Comparison of ENCODE assay signal across 17 cellular contexts in the genomic region with DNA sequence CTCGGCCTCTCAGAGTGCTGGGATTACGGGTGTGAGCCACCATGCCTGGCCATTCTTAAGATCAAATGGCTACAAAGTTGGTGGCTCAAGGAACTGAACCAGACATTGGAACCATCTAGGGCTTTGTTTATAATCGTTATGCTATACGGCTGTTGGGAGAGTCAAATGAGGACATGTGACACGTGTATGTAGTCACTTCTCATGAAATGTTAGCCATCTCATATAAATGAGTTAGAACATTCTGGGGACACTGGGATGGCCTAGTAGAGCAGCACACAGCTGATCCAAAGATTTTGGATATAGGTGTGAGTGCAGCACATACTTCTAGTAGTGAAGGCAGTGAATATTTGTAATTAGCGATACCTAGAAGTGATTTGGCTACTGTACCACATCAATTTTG. TPM values are rescaled to one million over a fixed set of nuclear protein-coding genes. Genes with fewer than 3 reads are reported as not detected.
A peak's percentile ranks its signal among the peaks of the same experiment; 100 is the strongest.
DNase-seq lines count a peak whose midpoint lies in the region; ATAC-seq, FAIRE-seq and TF ChIP-seq lines count a peak whose summit lies in the region.
"Had no signal": no experiment of that assay in that cellular context is flagged by ENCODE, and none has a peak within 500 bp of the region (broad histone marks: within the 10 kb centered on the region; RNA-seq: fewer than 3 reads in every experiment).

No MANE protein-coding gene starts in this region.

- H3K9me3 ChIP-seq in gastrocnemius medialis = no peaks in the 10 kb centered on the region
- H3K9me3 ChIP-seq: BLaER1, MG63 had no signal

- no peak overlapping the region for H3K4me3 ChIP-seq in gastrocnemius medialis
- H3K4me3 ChIP-seq: BLaER1, MG63 had no signal

- ATAC-seq in effector memory CD8-positive, alpha-beta T cell (replicated peaks) = no peak
- ATAC-seq in gastrocnemius medialis = peak in 1 of 2 donors; percentile 51
- ATAC-seq in Right ventricle myocardium superior (ENCODE audit: poor library complexity) = no peak

- H3K9me3 Mint-ChIP-seq in activated CD4-positive, alpha-beta memory T cell treated with anti-CD3 and anti-CD28 coated beads for 36 hours = no peaks in the 10 kb centered on the region
- no peaks in the 10 kb centered on the region for H3K9me3 Mint-ChIP-seq in activated CD4-positive, alpha-beta memory T cell treated with anti-CD3 and anti-CD28 coated beads, Interleukin-2, amount 10 ng/mL, durations not matched to agents 7 days and 5 days
- H3K9me3 Mint-ChIP-seq in effector memory CD8-positive, alpha-beta T cell = no peaks in the 10 kb centered on the region

- POLR2A ChIA-PET in activated CD4-positive, alpha-beta memory T cell treated with anti-CD3 and anti-CD28 coated beads for 36 hours (lab: Charles Lee) = interaction anchor here (1.2 kb wide), 1 partner anchor 9 kb away, joined by 4 read pairs; no protein-coding TSS in a partner anchor
- POLR2A ChIA-PET in activated CD4-positive, alpha-beta memory T cell treated with anti-CD3 and anti-CD28 coated beads, Interleukin-2, amount 10 ng/mL, durations not matched to agents 7 days and 5 days (lab: Charles Lee) = no interaction called here

- no peak overlapping the region for H3K4me3 Mint-ChIP-seq in activated CD4-positive, alpha-beta memory T cell treated with anti-CD3 and anti-CD28 coated beads for 36 hours
- no peak overlapping the region for H3K4me3 Mint-ChIP-seq in activated CD4-positive, alpha-beta memory T cell treated with anti-CD3 and anti-CD28 coated beads, Interleukin-2, amount 10 ng/mL, durations not matched to agents 7 days and 5 days
- H3K4me3 Mint-ChIP-seq in effector memory CD8-positive, alpha-beta T cell = peak overlapping the region in 1 of 2 donors; percentile 17

- H3K27ac Mint-ChIP-seq in activated CD4-positive, alpha-beta memory T cell treated with anti-CD3 and anti-CD28 coated beads for 36 hours = peak overlapping the region; percentile 14
- H3K27ac Mint-ChIP-seq in activated CD4-positive, alpha-beta memory T cell treated with anti-CD3 and anti-CD28 coated beads, Interleukin-2, amount 10 ng/mL, durations not matched to agents 7 days and 5 days = no peak overlapping the region
- H3K27ac Mint-ChIP-seq in effector memory CD8-positive, alpha-beta T cell = peak overlapping the region; percentile 46 to 80

- H3K4me1 ChIP-seq in gastrocnemius medialis = peaks cover 4 to 9% of the 10 kb centered on the region in 2 donors
- H3K4me1 ChIP-seq: BLaER1 had no signal

- no peak for TF ChIP-seq CTCF in gastrocnemius medialis (IDR thresholded peaks at IDR 0.05 in 4 of 5, conservative IDR thresholded peaks at IDR 0.05 in 1 of 5)

- no peaks in the 10 kb centered on the region for H3K27me3 Mint-ChIP-seq in activated CD4-positive, alpha-beta memory T cell treated with anti-CD3 and anti-CD28 coated beads for 36 hours
- H3K27me3 Mint-ChIP-seq in activated CD4-positive, alpha-beta memory T cell treated with anti-CD3 and anti-CD28 coated beads, Interleukin-2, amount 10 ng/mL, durations not matched to agents 7 days and 5 days = no peaks in the 10 kb centered on the region
- H3K27me3 Mint-ChIP-seq in effector memory CD8-positive, alpha-beta T cell = no peaks in the 10 kb centered on the region

- H3K4me1 Mint-ChIP-seq in activated CD4-positive, alpha-beta memory T cell treated with anti-CD3 and anti-CD28 coated beads for 36 hours (ENCODE audit: low read depth) = peaks cover 43% of the 10 kb centered on the region
- peaks cover 14% of the 10 kb centered on the region for H3K4me1 Mint-ChIP-seq in activated CD4-positive, alpha-beta memory T cell treated with anti-CD3 and anti-CD28 coated beads, Interleukin-2, amount 10 ng/mL, durations not matched to agents 7 days and 5 days
- peaks cover 32 to 44% of the 10 kb centered on the region in 2 donors for H3K4me1 Mint-ChIP-seq in effector memory CD8-positive, alpha-beta T cell (ENCODE audit: low read depth in 2 of 2)

- in situ Hi-C loops in gastrocnemius medialis (cut with MboI; ENCODE audit: low sequenced_read_pairs in 4 of 4) = no loop called here

- no peaks in the 10 kb centered on the region for H3K27me3 ChIP-seq in gastrocnemius medialis
- H3K27me3 ChIP-seq: BLaER1, MG63 had no signal

- CTCF ChIA-PET in activated CD4-positive, alpha-beta memory T cell treated with anti-CD3 and anti-CD28 coated beads for 36 hours (lab: Charles Lee) = interaction anchor here (0.6 kb wide), 1 partner anchor 49 kb away, joined by 3 read pairs; no protein-coding TSS in a partner anchor
- CTCF ChIA-PET in activated CD4-positive, alpha-beta memory T cell treated with anti-CD3 and anti-CD28 coated beads, Interleukin-2, amount 10 ng/mL, durations not matched to agents 7 days and 5 days (lab: Charles Lee) = no interaction called here

- no peak for DNase-seq in activated CD4-positive, alpha-beta memory T cell treated with anti-CD3 and anti-CD28 coated beads for 36 hours
- DNase-seq in activated CD4-positive, alpha-beta memory T cell treated with anti-CD3 and anti-CD28 coated beads, Interleukin-2, amount 10 ng/mL, durations not matched to agents 7 days and 5 days = no peak
- DNase-seq in GM12891 (ENCODE audit: insufficient read length, low spot score) = no peak
- no peak for DNase-seq in effector memory CD8-positive, alpha-beta T cell
- no peak for DNase-seq in gastrocnemius medialis
- no peak for DNase-seq in Right ventricle myocardium superior
- no peak for DNase-seq in stimulated activated CD4-positive, alpha-beta T cell treated with anti-CD3 and anti-CD28 coated beads, Interleukin-12 subunit alpha, Interleukin-12 subunit beta, amount 100 ng/mL, for 4 hours
- DNase-seq in NCI-H128 (lab: John Stamatoyannopoulos, UW; ENCODE audit: unreplicated experiment) = no peak
- DNase-seq: DMS 273 treated with DMSO at 0.1 percent for 48 hours, GF-D8, Karpas-422, MG63, NCI-H1092, NCI-H2081 treated with DMSO at 0.1 percent for 48 hours, NCI-H510A treated with DMSO at 0.1 percent for 48 hours had no signal

- H3K27ac ChIP-seq in gastrocnemius medialis = peak overlapping the region in 3 of 4 donors; percentile 1 to 13 (median 8)
- H3K27ac ChIP-seq: BLaER1 had no signal

- TF ChIP-seq POLR2A in GM12891 (IDR thresholded peaks at IDR 0.05; ENCODE audit: low read depth, low read length) = no peak; the same call in 1 of the 2 replicates
- TF ChIP-seq POLR2A in gastrocnemius medialis (IDR thresholded peaks at IDR 0.05) = no peak

- peaks cover 0 to 19% of the 10 kb centered on the region in 2 donors for H3K36me3 ChIP-seq in gastrocnemius medialis

- H3K36me3 Mint-ChIP-seq in activated CD4-positive, alpha-beta memory T cell treated with anti-CD3 and anti-CD28 coated beads for 36 hours = peaks cover 54% of the 10 kb centered on the region
- H3K36me3 Mint-ChIP-seq in activated CD4-positive, alpha-beta memory T cell treated with anti-CD3 and anti-CD28 coated beads, Interleukin-2, amount 10 ng/mL, durations not matched to agents 7 days and 5 days (ENCODE audit: low read depth) = peaks cover 56% of the 10 kb centered on the region
- peaks cover 92% of the 10 kb centered on the region for H3K36me3 Mint-ChIP-seq in effector memory CD8-positive, alpha-beta T cell (ENCODE audit: insufficient read depth)

- intact Hi-C loops in activated CD4-positive, alpha-beta memory T cell treated with anti-CD3 and anti-CD28 coated beads for 36 hours (cut with micrococcal nuclease) = no loop called here
- intact Hi-C loops in gastrocnemius medialis (cut with DNase I; ENCODE audit: low total_unique reads) (no loop called here), Right ventricle myocardium superior (cut with DNase I) (no loop called here)

- FAIRE-seq in GM12891 (lab: Jason Lieb, UNC) = no peak
- FAIRE-seq: H54 had no signal

TF ChIP-seq in GM12891, 5 proteins besides CTCF, POLR2A, EP300 and RAD21:
- TF ChIP-seq PAX5 (IDR thresholded peaks at IDR 0.05; ENCODE audit: insufficient read depth, low read length, severe bottlenecking) = no peak
- peak; percentile 16; the same call in 1 of the 2 replicates for TF ChIP-seq POLR2AphosphoS5 (IDR thresholded peaks at IDR 0.05; ENCODE audit: low read depth, low read length)

RNA-seq across cellular contexts. Expression of gene RBM4, which starts 6.6 kb away (rescaled TPM):
- 10 to 100 TPM; 87.0 to 94.0 TPM for total RNA-seq in activated CD4-positive, alpha-beta memory T cell treated with anti-CD3 and anti-CD28 coated beads for 36 hours
- 100 to 1,000 TPM; 109 to 110 TPM for total RNA-seq in activated CD4-positive, alpha-beta memory T cell treated with anti-CD3 and anti-CD28 coated beads, Interleukin-2, amount 10 ng/mL, durations not matched to agents 7 days and 5 days
- polyA plus RNA-seq in GM12891 (2012; ENCODE audit: low read depth, missing spikeins) = 166 TPM
- total RNA-seq in gastrocnemius medialis = 100 to 1,000 TPM in 1 of 4 donors, 10 to 100 TPM in 3; 62.4 to 117 (median 69.2) TPM
- 73.4 TPM for total RNA-seq in Right ventricle myocardium superior

RNA-seq across cellular contexts. Expression of gene RBM14, which starts 15.5 kb away (rescaled TPM):
- 100 to 1,000 TPM; 114 to 121 TPM for total RNA-seq in activated CD4-positive, alpha-beta memory T cell treated with anti-CD3 and anti-CD28 coated beads for 36 hours
- 100 to 1,000 TPM; 116 to 120 TPM for total RNA-seq in activated CD4-positive, alpha-beta memory T cell treated with anti-CD3 and anti-CD28 coated beads, Interleukin-2, amount 10 ng/mL, durations not matched to agents 7 days and 5 days
- 47.4 TPM for polyA plus RNA-seq in GM12891 (2012; ENCODE audit: low read depth, missing spikeins)
- total RNA-seq in gastrocnemius medialis (10 to 100 TPM; 17.0 to 43.2 (median 29.4) TPM), Right ventricle myocardium superior (28.7 TPM)

RNA-seq across cellular contexts. Expression of gene CCS, which starts 38.9 kb away (rescaled TPM):
- total RNA-seq in activated CD4-positive, alpha-beta memory T cell treated with anti-CD3 and anti-CD28 coated beads for 36 hours = 10 to 100 TPM; 24.2 to 26.9 TPM
- 10 to 100 TPM; 32.8 to 33.2 TPM for total RNA-seq in activated CD4-positive, alpha-beta memory T cell treated with anti-CD3 and anti-CD28 coated beads, Interleukin-2, amount 10 ng/mL, durations not matched to agents 7 days and 5 days
- polyA plus RNA-seq in GM12891 (2012; ENCODE audit: low read depth, missing spikeins) = 39.5 TPM
- 10 to 100 TPM in 3 of 4 donors, 1 to 10 TPM in 1; 9.0 to 12.3 (median 11.7) TPM for total RNA-seq in gastrocnemius medialis
- total RNA-seq in Right ventricle myocardium superior = 25.8 TPM

RNA-seq across cellular contexts. Expression of gene CCDC87, which starts 39.0 kb away (rescaled TPM):
- under 1 TPM; 0.12 to 0.24 TPM for total RNA-seq in activated CD4-positive, alpha-beta memory T cell treated with anti-CD3 and anti-CD28 coated beads for 36 hours
- total RNA-seq in activated CD4-positive, alpha-beta memory T cell treated with anti-CD3 and anti-CD28 coated beads, Interleukin-2, amount 10 ng/mL, durations not matched to agents 7 days and 5 days = not detected
- 0.08 TPM for polyA plus RNA-seq in GM12891 (2012; ENCODE audit: low read depth, missing spikeins)
- total RNA-seq in gastrocnemius medialis (under 1 TPM in 2 of 4 donors, not detected in 2; 0.13 to 0.41 TPM), Right ventricle myocardium superior (0.24 TPM)

RNA-seq across cellular contexts. Expression of gene RBM4B, which starts 45.8 kb away (rescaled TPM):
- total RNA-seq in activated CD4-positive, alpha-beta memory T cell treated with anti-CD3 and anti-CD28 coated beads for 36 hours = 10 to 100 TPM; 10.9 to 11.7 TPM
- 10 to 100 TPM; 19.6 to 20.1 TPM for total RNA-seq in activated CD4-positive, alpha-beta memory T cell treated with anti-CD3 and anti-CD28 coated beads, Interleukin-2, amount 10 ng/mL, durations not matched to agents 7 days and 5 days
- 11.9 TPM for polyA plus RNA-seq in GM12891 (2012; ENCODE audit: low read depth, missing spikeins)
- total RNA-seq in gastrocnemius medialis (10 to 100 TPM in 1 of 4 donors, 1 to 10 TPM in 3; 4.5 to 11.7 (median 6.5) TPM), Right ventricle myocardium superior (11.2 TPM)
